ENCODE assay signal across 16 cellular contexts in genomic region chr2:190836767-190837166, GRCh38. TPM values are rescaled to one million over a fixed set of nuclear protein-coding genes. Genes with fewer than 3 reads are reported as not detected.
DNase-seq lines count a peak whose midpoint lies in the region; ATAC-seq and TF ChIP-seq lines count a peak whose summit lies in the region.
"Had no signal": no experiment of that assay in that cellular context is flagged by ENCODE, and none has a peak within 500 bp of the region (broad histone marks: within the 10 kb centered on the region; RNA-seq: fewer than 3 reads in every experiment).

No MANE protein-coding gene starts in this region.

- peak overlapping the region; percentile 75 for H3K4me2 ChIP-seq in GM23248 (ENCODE audit: unreplicated experiment)
- no peak overlapping the region for H3K4me2 ChIP-seq in PC-9
- no peak overlapping the region for H3K4me2 ChIP-seq in osteoblast (ENCODE audit: insufficient read depth, low read length)

- H3K79me2 ChIP-seq in GM23248 (ENCODE audit: insufficient read depth), result no peaks in the 10 kb centered on the region
- H3K79me2 ChIP-seq in PC-9 (ENCODE audit: low read depth), result no peaks in the 10 kb centered on the region
- no peaks in the 10 kb centered on the region for H3K79me2 ChIP-seq in osteoblast (ENCODE audit: insufficient read depth, low read length)

- H3K9me2 ChIP-seq in GM23248 (ENCODE audit: insufficient read depth), result no peaks in the 10 kb centered on the region
- H3K9me2 ChIP-seq in PC-9 (ENCODE audit: insufficient read depth), result no peaks in the 10 kb centered on the region

- BruUV-seq in PC-9 (replicated peaks; lab: Mats Ljungman, UMichigan), result no TSS peak

- intact Hi-C loops in PC-9 (cut with micrococcal nuclease; ENCODE audit: unreplicated experiment), result loop anchor here (5.0 kb wide), 2 partner anchors 49 to 111 kb away; no protein-coding TSS in a partner anchor
- intact Hi-C loops in testis (cut with DNase I; ENCODE audit: low total_unique reads), result no loop called here

- DNase-seq in GM23248 (no peak), PC-9 (no peak), epithelial cell of prostate (ENCODE audit: low read depth, low spot score) (no peak), osteoblast (ENCODE audit: insufficient read length, low spot score, missing footprints) (no peak), NAMALWA (ENCODE audit: low spot score) (no peak), testis (no peak)
- DNase-seq: CD4-positive, CD25-positive, alpha-beta regulatory T cell; DMS79; KBM-7; NCI-H1694; NCI-H526 treated with DMSO at 0.1 percent for 48 hours had no signal

- WGBS in GM23248 (ENCODE audit: low coverage in 1 of 2, low lambda C conversion rate in 2 of 2, missing lambda C conversion rate in 2 of 2), 2 experiments, result 79 to 85% methylated on average over 3 of the region's 3 CpGs
- WGBS in testis, 2 donors, result 60 to 92% methylated on average over 3 of the region's 3 CpGs

- TF ChIP-seq POLR2A in testis (IDR thresholded peaks at IDR 0.05), result no peak

- H3K4me1 ChIP-seq in GM23248 (ENCODE audit: insufficient read depth), result peaks cover 68% of the 10 kb centered on the region
- peaks cover 58% of the 10 kb centered on the region for H3K4me1 ChIP-seq in PC-9 (replicated peaks; ENCODE audit: insufficient read depth)
- H3K4me1 ChIP-seq in osteoblast (ENCODE audit: insufficient read depth, low read length), result peaks cover 69% of the 10 kb centered on the region
- peaks cover 3% of the 10 kb centered on the region for H3K4me1 ChIP-seq in testis

- H3K9me3 ChIP-seq in GM23248 (ENCODE audit: low read depth) (no peaks in the 10 kb centered on the region), PC-9 (ENCODE audit: insufficient read depth, low read depth) (no peaks in the 10 kb centered on the region; the same call in 1 of the 2 replicates), osteoblast (ENCODE audit: low read depth, low read length) (no peaks in the 10 kb centered on the region), testis (no peaks in the 10 kb centered on the region)

- H2AFZ ChIP-seq in GM23248, result no peak overlapping the region
- no peak overlapping the region for H2AFZ ChIP-seq in PC-9
- H2AFZ ChIP-seq in osteoblast (ENCODE audit: low read length), result no peak overlapping the region

- ATAC-seq in HG03097 (IDR thresholded peaks at IDR 0.05; ENCODE audit: low FRiP score, unreplicated experiment) (no peak), GM21723 (IDR thresholded peaks at IDR 0.05; ENCODE audit: unreplicated experiment) (no peak)
- ATAC-seq: HepG2, Panc1 had no signal

- POLR2A ChIA-PET in PC-9 (lab: Charles Lee; ENCODE audit: unreplicated experiment), result no interaction called here

- H3K9ac ChIP-seq in GM23248, result no peak overlapping the region

- H4K20me1 ChIP-seq in GM23248 (ENCODE audit: insufficient read depth), result no peaks in the 10 kb centered on the region
- no peaks in the 10 kb centered on the region for H4K20me1 ChIP-seq in PC-9 (ENCODE audit: insufficient read depth)
- no peaks in the 10 kb centered on the region for H4K20me1 ChIP-seq in osteoblast (ENCODE audit: insufficient read depth, low read length)

- H3F3A ChIP-seq in GM23248 (ENCODE audit: insufficient read depth), result peaks cover 51% of the 10 kb centered on the region
- peaks cover 22% of the 10 kb centered on the region for H3F3A ChIP-seq in PC-9 (ENCODE audit: insufficient read depth, low read depth)

- in situ Hi-C loops in GM23248 (cut with MboI), result no loop called here

- no peaks in the 10 kb centered on the region for H3K27me3 ChIP-seq in GM23248 (replicated peaks; ENCODE audit: insufficient read depth)
- no peaks in the 10 kb centered on the region for H3K27me3 ChIP-seq in PC-9 (ENCODE audit: insufficient read depth, low read depth)
- H3K27me3 ChIP-seq in osteoblast (ENCODE audit: insufficient read depth, low read length), result no peaks in the 10 kb centered on the region
- H3K27me3 ChIP-seq in testis, result no peaks in the 10 kb centered on the region

- no peak for TF ChIP-seq CTCF in PC-9 (conservative IDR thresholded peaks at IDR 0.05)
- no peak for TF ChIP-seq CTCF in osteoblast (IDR thresholded peaks at IDR 0.05; ENCODE audit: extremely low read depth, low read depth, low read length)
- no peak for TF ChIP-seq CTCF in testis (IDR thresholded peaks at IDR 0.05)

- H3K36me3 ChIP-seq in GM23248 (ENCODE audit: low read depth) (no peaks in the 10 kb centered on the region), PC-9 (ENCODE audit: low read depth) (peaks cover 12% of the 10 kb centered on the region; the same call in 1 of the 2 replicates), osteoblast (ENCODE audit: insufficient read depth, low read length) (no peaks in the 10 kb centered on the region), testis (ENCODE audit: low read depth, missing control alignments) (no peaks in the 10 kb centered on the region)

- CTCF ChIA-PET in PC-9 (lab: Charles Lee), result no interaction called here

- H3K4me3 ChIP-seq in GM23248, result peak overlapping the region; percentile 45
- no peak overlapping the region for H3K4me3 ChIP-seq in PC-9
- no peak overlapping the region for H3K4me3 ChIP-seq in osteoblast (ENCODE audit: insufficient read depth, low read length)
- no peak overlapping the region for H3K4me3 ChIP-seq in testis

- H3K27ac ChIP-seq in GM23248 (peak overlapping the region; percentile 73), PC-9 (peak overlapping the region; percentile 69; the same call in 1 of the 2 replicates), epithelial cell of prostate (peak overlapping the region; percentile 64), osteoblast (ENCODE audit: low read depth, low read length) (peak overlapping the region; percentile 70), testis (no peak overlapping the region)
- H3K27ac ChIP-seq: HL-60 had no signal

RNA-seq across cellular contexts. Expression of gene GLS, which starts 43.9 kb away (rescaled TPM):
- 362 and 426 TPM in 2 replicates for total RNA-seq in GM23248 (2014; rRNA removed; shearing (Covaris generic))
- polyA plus RNA-seq in GM23248 (2016; fragmentation: Nextera tagmentation; extraction: Ambion mirVana), result 81.0 and 96.0 TPM in 2 replicates
- 66.4 and 68.5 TPM in 2 replicates for total RNA-seq in PC-9 (2021)
- total RNA-seq in osteoblast, result 447 and 588 TPM in 2 replicates
- total RNA-seq in testis, result 100 to 1,000 TPM in 1 of 2 donors, 10 to 100 TPM in 1; 77.7 to 130 TPM
- 22.8 TPM for polyA plus RNA-seq in testis (ENCODE audit: insufficient read depth, low read depth, low replicate concordance)

Comparison
In these comparisons a context has a peak if more than half of its experiments do, and no peak if none do; other contexts are left out.
1. H3K27ac ChIP-seq: peak in GM23248 (single experiment), PC-9 (single experiment), epithelial cell of prostate (single experiment) and osteoblast (single experiment); none in testis (0 of 2).